ENCODE assay signal across 1 cellular context in the genomic region with DNA sequence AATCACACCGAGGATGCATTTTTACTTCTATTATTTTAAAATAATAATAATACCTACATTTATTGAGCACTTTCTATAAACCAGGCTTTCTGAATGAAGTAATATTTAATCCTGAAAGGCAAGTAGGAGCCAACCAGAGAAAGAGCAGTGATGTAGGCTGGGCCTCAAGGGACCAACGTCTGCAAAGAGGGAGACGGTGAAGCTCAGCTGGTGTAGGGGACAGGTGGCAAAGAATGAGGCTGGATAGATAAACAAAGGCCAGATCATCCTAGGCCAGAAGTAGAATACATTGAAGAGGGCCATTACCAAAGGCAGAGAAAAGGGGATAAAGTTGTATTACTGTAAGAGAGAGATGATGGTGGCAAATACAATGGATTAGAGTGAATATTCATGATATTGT.
TF ChIP-seq lines count a peak whose summit lies in the region.

No MANE protein-coding gene starts in this region.

TF ChIP-seq in HepG2, 621 proteins besides CTCF, POLR2A, EP300 and RAD21:
- TF ChIP-seq FLYWCH1 (CRISPR knock-in tag; IDR thresholded peaks at IDR 0.05) (no peak), KAT7 (CRISPR knock-in tag; IDR thresholded peaks at IDR 0.05; ENCODE audit: borderline replicate concordance) (no peak), BORCS8-MEF2B (CRISPR knock-in tag; IDR thresholded peaks at IDR 0.05) (no peak), SKI (IDR thresholded peaks at IDR 0.05; ENCODE audit: partially characterized antibody) (no peak), WIZ (CRISPR knock-in tag; IDR thresholded peaks at IDR 0.05) (no peak), RFX3 (CRISPR knock-in tag; IDR thresholded peaks at IDR 0.05) (no peak), PTBP1 (IDR thresholded peaks at IDR 0.05; ENCODE audit: low read depth, low read length, poor library complexity, severe bottlenecking) (no peak)
- TF ChIP-seq, protein P1, sequence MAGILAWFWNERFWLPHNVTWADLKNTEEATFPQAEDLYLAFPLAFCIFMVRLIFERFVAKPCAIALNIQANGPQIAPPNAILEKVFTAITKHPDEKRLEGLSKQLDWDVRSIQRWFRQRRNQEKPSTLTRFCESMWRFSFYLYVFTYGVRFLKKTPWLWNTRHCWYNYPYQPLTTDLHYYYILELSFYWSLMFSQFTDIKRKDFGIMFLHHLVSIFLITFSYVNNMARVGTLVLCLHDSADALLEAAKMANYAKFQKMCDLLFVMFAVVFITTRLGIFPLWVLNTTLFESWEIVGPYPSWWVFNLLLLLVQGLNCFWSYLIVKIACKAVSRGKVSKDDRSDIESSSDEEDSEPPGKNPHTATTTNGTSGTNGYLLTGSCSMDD (CRISPR knock-in tag; IDR thresholded peaks at IDR 0.05): no peak
- TF ChIP-seq, protein P2, sequence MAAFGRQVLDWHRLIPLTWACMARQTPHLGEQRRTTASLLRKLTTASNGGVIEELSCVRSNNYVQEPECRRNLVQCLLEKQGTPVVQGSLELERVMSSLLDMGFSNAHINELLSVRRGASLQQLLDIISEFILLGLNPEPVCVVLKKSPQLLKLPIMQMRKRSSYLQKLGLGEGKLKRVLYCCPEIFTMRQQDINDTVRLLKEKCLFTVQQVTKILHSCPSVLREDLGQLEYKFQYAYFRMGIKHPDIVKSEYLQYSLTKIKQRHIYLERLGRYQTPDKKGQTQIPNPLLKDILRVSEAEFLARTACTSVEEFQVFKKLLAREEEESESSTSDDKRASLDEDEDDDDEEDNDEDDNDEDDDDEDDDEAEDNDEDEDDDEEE (CRISPR knock-in tag; IDR thresholded peaks at IDR 0.05): no peak
- TF ChIP-seq, protein P3, sequence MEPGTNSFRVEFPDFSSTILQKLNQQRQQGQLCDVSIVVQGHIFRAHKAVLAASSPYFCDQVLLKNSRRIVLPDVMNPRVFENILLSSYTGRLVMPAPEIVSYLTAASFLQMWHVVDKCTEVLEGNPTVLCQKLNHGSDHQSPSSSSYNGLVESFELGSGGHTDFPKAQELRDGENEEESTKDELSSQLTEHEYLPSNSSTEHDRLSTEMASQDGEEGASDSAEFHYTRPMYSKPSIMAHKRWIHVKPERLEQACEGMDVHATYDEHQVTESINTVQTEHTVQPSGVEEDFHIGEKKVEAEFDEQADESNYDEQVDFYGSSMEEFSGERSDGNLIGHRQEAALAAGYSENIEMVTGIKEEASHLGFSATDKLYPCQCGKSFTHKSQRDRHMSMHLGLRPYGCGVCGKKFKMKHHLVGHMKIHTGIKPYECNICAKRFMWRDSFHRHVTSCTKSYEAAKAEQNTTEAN (CRISPR knock-in tag; conservative IDR thresholded peaks at IDR 0.05): no peak
- TF ChIP-seq, protein P4, sequence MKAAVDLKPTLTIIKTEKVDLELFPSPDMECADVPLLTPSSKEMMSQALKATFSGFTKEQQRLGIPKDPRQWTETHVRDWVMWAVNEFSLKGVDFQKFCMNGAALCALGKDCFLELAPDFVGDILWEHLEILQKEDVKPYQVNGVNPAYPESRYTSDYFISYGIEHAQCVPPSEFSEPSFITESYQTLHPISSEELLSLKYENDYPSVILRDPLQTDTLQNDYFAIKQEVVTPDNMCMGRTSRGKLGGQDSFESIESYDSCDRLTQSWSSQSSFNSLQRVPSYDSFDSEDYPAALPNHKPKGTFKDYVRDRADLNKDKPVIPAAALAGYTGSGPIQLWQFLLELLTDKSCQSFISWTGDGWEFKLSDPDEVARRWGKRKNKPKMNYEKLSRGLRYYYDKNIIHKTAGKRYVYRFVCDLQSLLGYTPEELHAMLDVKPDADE (CRISPR knock-in tag; IDR thresholded peaks at IDR 0.05): no peak
- TF ChIP-seq, protein P5, sequence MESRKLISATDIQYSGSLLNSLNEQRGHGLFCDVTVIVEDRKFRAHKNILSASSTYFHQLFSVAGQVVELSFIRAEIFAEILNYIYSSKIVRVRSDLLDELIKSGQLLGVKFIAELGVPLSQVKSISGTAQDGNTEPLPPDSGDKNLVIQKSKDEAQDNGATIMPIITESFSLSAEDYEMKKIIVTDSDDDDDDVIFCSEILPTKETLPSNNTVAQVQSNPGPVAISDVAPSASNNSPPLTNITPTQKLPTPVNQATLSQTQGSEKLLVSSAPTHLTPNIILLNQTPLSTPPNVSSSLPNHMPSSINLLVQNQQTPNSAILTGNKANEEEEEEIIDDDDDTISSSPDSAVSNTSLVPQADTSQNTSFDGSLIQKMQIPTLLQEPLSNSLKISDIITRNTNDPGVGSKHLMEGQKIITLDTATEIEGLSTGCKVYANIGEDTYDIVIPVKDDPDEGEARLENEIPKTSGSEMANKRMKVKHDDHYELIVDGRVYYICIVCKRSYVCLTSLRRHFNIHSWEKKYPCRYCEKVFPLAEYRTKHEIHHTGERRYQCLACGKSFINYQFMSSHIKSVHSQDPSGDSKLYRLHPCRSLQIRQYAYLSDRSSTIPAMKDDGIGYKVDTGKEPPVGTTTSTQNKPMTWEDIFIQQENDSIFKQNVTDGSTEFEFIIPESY (CRISPR knock-in tag; IDR thresholded peaks at IDR 0.05): no peak
